In genomic region chr16:21179126-21179982, GRCh38 we compare ENCODE assay signal across 1 cellular context.
TF ChIP-seq lines count a peak whose summit lies in the region.

No MANE protein-coding gene starts in this region.

TF ChIP-seq in K562, 482 proteins besides CTCF, POLR2A, EP300 and RAD21 (continued from another document):
- TF ChIP-seq ETS1 (conservative IDR thresholded peaks at IDR 0.05; ENCODE audit: control insufficient read depth, low read depth, low read length), result no peak
- no peak for TF ChIP-seq ZKSCAN8 (CRISPR knock-in tag; IDR thresholded peaks at IDR 0.05)
- no peak for TF ChIP-seq SIX5 (IDR thresholded peaks at IDR 0.05; ENCODE audit: borderline replicate concordance in 1 of 2, insufficient read depth in 1 of 2, low read depth in 1 of 2, low read length in 2 of 2)
